Comparison of ENCODE assay signal across 17 cellular contexts in the genomic region with DNA sequence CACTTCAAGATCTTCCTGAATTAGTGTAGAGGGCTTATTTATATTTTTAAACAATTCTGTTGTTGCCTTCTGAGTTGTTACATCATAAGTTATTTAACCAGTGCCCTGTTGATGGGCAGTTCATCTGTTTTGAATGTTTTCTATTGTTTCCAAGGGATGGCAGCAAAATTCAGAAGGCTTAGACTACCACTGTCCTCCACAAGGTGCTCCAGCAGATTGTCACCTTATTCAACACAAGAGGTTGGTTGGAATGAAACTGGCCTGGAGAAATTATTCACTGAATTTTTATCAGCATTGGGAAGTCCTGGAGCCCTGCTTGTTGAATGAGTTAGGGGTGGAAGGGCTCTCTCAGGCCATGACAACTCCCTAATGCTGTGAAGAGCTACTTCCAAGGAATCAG. TPM values are rescaled to one million over a fixed set of nuclear protein-coding genes. Genes with fewer than 3 reads are reported as not detected.
A peak's percentile ranks its signal among the peaks of the same experiment; 100 is the strongest.
DNase-seq lines count a peak whose midpoint lies in the region; ATAC-seq, FAIRE-seq and TF ChIP-seq lines count a peak whose summit lies in the region.
"Had no signal": no experiment of that assay in that cellular context is flagged by ENCODE, and none has a peak within 500 bp of the region (broad histone marks: within the 10 kb centered on the region; RNA-seq: fewer than 3 reads in every experiment).

No MANE protein-coding gene starts in this region.

- H3K4me3 Mint-ChIP-seq in stimulated activated naive CD8-positive, alpha-beta T cell treated with anti-CD3 and anti-CD28 coated beads, Interleukin-15, Interleukin-2, amounts not matched to agents 100 ng/mL and 50 ng/mL, for 24 hours: peak overlapping the region; percentile 93

- peak overlapping the region; percentile 1 for H2AFZ ChIP-seq in fibroblast of lung (ENCODE audit: low read length)

- no peak for DNase-seq in stimulated activated naive CD8-positive, alpha-beta T cell treated with anti-CD3 and anti-CD28 coated beads, Interleukin-15, Interleukin-2, amounts not matched to agents 100 U/mL and 50 U/mL, for 24 hours
- DNase-seq in OCI-M1 (lab: John Stamatoyannopoulos, UW) (peak; percentile 43), fibroblast of lung (ENCODE audit: low read depth in 2 of 2) (no peak), urothelium cell line (ENCODE audit: low spot score) (peak; percentile 6), HuH-7 (ENCODE audit: low spot score) (no peak), SW480 (ENCODE audit: low spot score) (no peak)
- DNase-seq: heart right ventricle; left ventricle myocardium superior; NCI-H187; stimulated activated CD4-positive, alpha-beta T cell treated with anti-CD3 and anti-CD28 coated beads, Interleukin-4, amount 100 ng/mL, for 1 hour had no signal

- no peaks in the 10 kb centered on the region for H3K27me3 ChIP-seq in fibroblast of lung (ENCODE audit: control insufficient read depth, insufficient read depth, low read length)

- FAIRE-seq in urothelium cell line (lab: Jason Lieb, UNC): no peak
- FAIRE-seq: endothelial cell of umbilical vein, HTR-8/SVneo had no signal

- no peaks in the 10 kb centered on the region for H3K9me3 ChIP-seq in fibroblast of lung (ENCODE audit: control insufficient read depth, insufficient read depth, low read depth, low read length)
- H3K9me3 ChIP-seq: heart right ventricle, prostate gland had no signal

- TF ChIP-seq CTCF in fibroblast of lung (conservative IDR thresholded peaks at IDR 0.05 in 1 of 2, IDR thresholded peaks at IDR 0.05 in 1 of 2; ENCODE audit: low read depth in 1 of 2, low read length in 2 of 2): no peak

- peaks cover 42% of the 10 kb centered on the region for H3K4me1 Mint-ChIP-seq in stimulated activated naive CD8-positive, alpha-beta T cell treated with anti-CD3 and anti-CD28 coated beads, Interleukin-15, Interleukin-2, amounts not matched to agents 100 ng/mL and 50 ng/mL, for 24 hours (ENCODE audit: low read depth)

- no peaks in the 10 kb centered on the region for H3K36me3 ChIP-seq in fibroblast of lung (ENCODE audit: control insufficient read depth, insufficient read depth, low read length)
- H3K36me3 ChIP-seq: prostate gland had no signal

- H3K4me3 ChIP-seq in fibroblast of lung (replicated peaks in 1 of 4; ENCODE audit: control extremely low read depth in 1 of 4, insufficient read depth in 1 of 4, low read depth in 3 of 4, low read length in 4 of 4): no peak overlapping the region
- H3K4me3 ChIP-seq: prostate gland had no signal

- H3K9me3 Mint-ChIP-seq in stimulated activated naive CD8-positive, alpha-beta T cell treated with anti-CD3 and anti-CD28 coated beads, Interleukin-15, Interleukin-2, amounts not matched to agents 100 ng/mL and 50 ng/mL, for 24 hours: no peaks in the 10 kb centered on the region

- H3K9ac ChIP-seq in fibroblast of lung (ENCODE audit: insufficient read depth, low read length): no peak overlapping the region

- H3K27ac Mint-ChIP-seq in stimulated activated naive CD8-positive, alpha-beta T cell treated with anti-CD3 and anti-CD28 coated beads, Interleukin-15, Interleukin-2, amounts not matched to agents 100 ng/mL and 50 ng/mL, for 24 hours: peak overlapping the region; percentile 41

- peaks cover 3% of the 10 kb centered on the region for H3K27me3 Mint-ChIP-seq in stimulated activated naive CD8-positive, alpha-beta T cell treated with anti-CD3 and anti-CD28 coated beads, Interleukin-15, Interleukin-2, amounts not matched to agents 100 ng/mL and 50 ng/mL, for 24 hours

- H4K20me1 ChIP-seq in fibroblast of lung (ENCODE audit: control insufficient read depth, extremely low read depth, insufficient read depth, low read length): no peaks in the 10 kb centered on the region

- no peak for ATAC-seq in stimulated activated naive CD8-positive, alpha-beta T cell treated with anti-CD3 and anti-CD28 coated beads, Interleukin-15, Interleukin-2, amounts not matched to agents 100 U/mL and 50 U/mL, for 24 hours
- ATAC-seq in HG02798 (IDR thresholded peaks at IDR 0.05; ENCODE audit: poor library complexity, unreplicated experiment): no peak
- ATAC-seq: heart right ventricle, left ventricle myocardium superior had no signal

- H3K27ac ChIP-seq in fibroblast of lung (ENCODE audit: insufficient read depth, low read length): no peak overlapping the region
- H3K27ac ChIP-seq: prostate gland had no signal

- peaks cover 37% of the 10 kb centered on the region for H3K79me2 ChIP-seq in fibroblast of lung (ENCODE audit: control insufficient read depth, insufficient read depth, low read length)

- H3K4me1 ChIP-seq in fibroblast of lung (ENCODE audit: control insufficient read depth, extremely low read depth, insufficient read depth, low read length): peaks cover 2% of the 10 kb centered on the region

- H3K36me3 Mint-ChIP-seq in stimulated activated naive CD8-positive, alpha-beta T cell treated with anti-CD3 and anti-CD28 coated beads, Interleukin-15, Interleukin-2, amounts not matched to agents 100 ng/mL and 50 ng/mL, for 24 hours (ENCODE audit: low read depth): peaks cover 25% of the 10 kb centered on the region

- H3K4me2 ChIP-seq in fibroblast of lung (ENCODE audit: extremely low read depth, insufficient read depth, low read length): no peak overlapping the region

RNA-seq across cellular contexts. Expression of a gene that starts 1.3 kb away (rescaled TPM):
- total RNA-seq in fibroblast of lung: 37.2 and 37.5 TPM in 2 replicates
- polyA plus RNA-seq in fibroblast of lung: 25.7 and 33.5 TPM in 2 replicates
- 19.9 and 24.0 TPM in 2 replicates for polyA plus RNA-seq in fibroblast of lung (2012)
- polyA minus RNA-seq in fibroblast of lung (ENCODE audit: low replicate concordance): 10.1 and 11.7 TPM in 2 replicates

RNA-seq across cellular contexts. Expression of a gene that starts 14.2 kb away (rescaled TPM):
- total RNA-seq in fibroblast of lung: not detected in 2 replicates
- not detected in 2 replicates for polyA plus RNA-seq in fibroblast of lung
- polyA plus RNA-seq in fibroblast of lung (2012): not detected in 2 replicates
- not detected in 2 replicates for polyA minus RNA-seq in fibroblast of lung (ENCODE audit: low replicate concordance)
- total RNA-seq: endothelial cell of umbilical vein; H4; heart right ventricle; left ventricle myocardium superior; T-helper 2 cell treated with Interferon-gamma antibody and Interleukin-4, amounts not matched to agents 100 ng/mL and 5 ng/mL, for 36 hours had no signal
- polyA plus RNA-seq: endothelial cell of umbilical vein, heart right ventricle had no signal

RNA-seq across cellular contexts. Expression of a gene that starts 31.4 kb away (rescaled TPM):
- not detected in 2 replicates for total RNA-seq in fibroblast of lung
- not detected in 2 replicates for polyA plus RNA-seq in fibroblast of lung
- polyA plus RNA-seq in fibroblast of lung (2012): not detected in 2 replicates
- polyA minus RNA-seq in fibroblast of lung (ENCODE audit: low replicate concordance): not detected in 2 replicates
- total RNA-seq: endothelial cell of umbilical vein; H4; heart right ventricle; left ventricle myocardium superior; prostate gland; T-helper 2 cell treated with Interferon-gamma antibody and Interleukin-4, amounts not matched to agents 100 ng/mL and 5 ng/mL, for 36 hours had no signal
- polyA plus RNA-seq: endothelial cell of umbilical vein, heart right ventricle had no signal

RNA-seq across cellular contexts. Expression of a gene that starts 31.4 kb away (rescaled TPM):
- not detected in 2 replicates for total RNA-seq in fibroblast of lung
- not detected in 2 replicates for polyA plus RNA-seq in fibroblast of lung
- polyA plus RNA-seq in fibroblast of lung (2012): not detected in 2 replicates
- polyA minus RNA-seq in fibroblast of lung (ENCODE audit: low replicate concordance): not detected in 2 replicates
- total RNA-seq: endothelial cell of umbilical vein; H4; heart right ventricle; left ventricle myocardium superior; prostate gland; T-helper 2 cell treated with Interferon-gamma antibody and Interleukin-4, amounts not matched to agents 100 ng/mL and 5 ng/mL, for 36 hours had no signal
- polyA plus RNA-seq: endothelial cell of umbilical vein, heart right ventricle had no signal

RNA-seq across cellular contexts. Expression of a gene that starts 48.7 kb away (rescaled TPM):
- not detected in 2 replicates for total RNA-seq in fibroblast of lung
- not detected in 2 replicates for polyA plus RNA-seq in fibroblast of lung
- not detected in 2 replicates for polyA plus RNA-seq in fibroblast of lung (2012)
- polyA minus RNA-seq in fibroblast of lung (ENCODE audit: low replicate concordance): not detected in 2 replicates
- total RNA-seq: endothelial cell of umbilical vein; H4; heart right ventricle; left ventricle myocardium superior; prostate gland; T-helper 2 cell treated with Interferon-gamma antibody and Interleukin-4, amounts not matched to agents 100 ng/mL and 5 ng/mL, for 36 hours had no signal
- polyA plus RNA-seq: endothelial cell of umbilical vein, heart right ventricle had no signal

Comparison
In these comparisons a context has a peak if more than half of its experiments do, and no peak if none do; other contexts are left out.
1. DNase-seq: peak in OCI-M1 (single experiment) and urothelium cell line (single experiment); none in stimulated activated naive CD8-positive, alpha-beta T cell treated with anti-CD3 and anti-CD28 coated beads, Interleukin-15, Interleukin-2, amounts not matched to agents 100 U/mL and 50 U/mL, for 24 hours (single experiment), fibroblast of lung (0 of 2), HuH-7 (single experiment) and SW480 (single experiment).